15 cellular contexts compared by ENCODE assay signal in the genomic region with DNA sequence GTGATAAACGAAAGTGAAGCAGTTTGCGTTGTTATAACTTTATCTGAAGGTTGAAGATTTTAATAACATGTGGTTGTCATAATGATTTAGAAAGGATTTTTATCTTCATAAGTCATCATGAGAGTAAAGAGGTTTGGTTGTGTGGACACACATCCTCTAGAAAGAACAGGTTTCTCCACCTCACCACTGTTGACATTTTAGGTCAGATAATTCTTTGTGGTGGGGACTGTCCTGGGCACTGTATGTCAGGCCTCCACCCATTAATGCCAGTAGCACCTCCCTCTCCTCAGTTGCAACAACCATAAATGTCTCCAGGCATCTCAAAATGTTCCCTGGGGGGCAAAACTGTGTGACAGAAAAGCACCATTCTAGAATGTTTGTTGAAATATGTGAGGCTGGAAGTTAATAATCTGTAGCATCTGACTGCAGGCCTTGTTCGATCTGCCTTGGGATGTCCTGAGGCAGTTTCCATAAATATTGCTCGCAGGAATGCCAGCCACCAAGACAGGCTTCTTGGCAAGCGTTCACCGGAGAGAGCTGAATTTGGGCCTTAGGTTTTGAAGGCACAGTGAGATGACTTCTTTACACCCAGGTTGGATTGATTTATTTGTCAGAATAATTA.
"Had no signal": no experiment of that assay in that cellular context is flagged by ENCODE, and none has a peak within 500 bp of the region (broad histone marks: within the 10 kb centered on the region; RNA-seq: fewer than 3 reads in every experiment).

No MANE protein-coding gene starts in this region.

- H3K27ac ChIP-seq: gastrocnemius medialis, SK-N-MC, skin epidermis had no signal

- H3K27me3 ChIP-seq: gastrocnemius medialis, heart left ventricle had no signal

- H3K4me3 ChIP-seq: gastrocnemius medialis, heart left ventricle, SK-N-MC, skin epidermis had no signal

- DNase-seq: activated B cell treated with CpG ODN at 0.5 μM for 24 hours; activated CD4-positive, alpha-beta memory T cell treated with anti-CD3 and anti-CD28 coated beads for 36 hours; activated CD4-positive, alpha-beta T cell treated with anti-CD3 and anti-CD28 coated beads for 4 hours; activated naive CD8-positive, alpha-beta T cell treated with anti-CD3 and anti-CD28 coated beads for 36 hours; activated T-cell treated with anti-CD3 and anti-CD28 coated beads for 4 hours; cerebellar nuclear complex; cortex of kidney; gastrocnemius medialis; heart left ventricle; mesendoderm; natural killer cell; stimulated activated naive CD8-positive, alpha-beta T cell treated with anti-CD3 and anti-CD28 coated beads, Interleukin-15, Interleukin-2, amounts not matched to agents 100 U/mL and 50 U/mL, for 24 hours had no signal

- H3K4me1 ChIP-seq: gastrocnemius medialis had no signal

- ATAC-seq: esophagus mucosa; gastrocnemius medialis; natural killer cell; stimulated activated naive CD8-positive, alpha-beta T cell treated with anti-CD3 and anti-CD28 coated beads, Interleukin-15, Interleukin-2, amounts not matched to agents 100 U/mL and 50 U/mL, for 24 hours had no signal

- H3K36me3 ChIP-seq: gastrocnemius medialis, heart left ventricle had no signal

- H3K9me3 ChIP-seq: gastrocnemius medialis had no signal
